ENCODE assay signal across 14 cellular contexts in the genomic region with DNA sequence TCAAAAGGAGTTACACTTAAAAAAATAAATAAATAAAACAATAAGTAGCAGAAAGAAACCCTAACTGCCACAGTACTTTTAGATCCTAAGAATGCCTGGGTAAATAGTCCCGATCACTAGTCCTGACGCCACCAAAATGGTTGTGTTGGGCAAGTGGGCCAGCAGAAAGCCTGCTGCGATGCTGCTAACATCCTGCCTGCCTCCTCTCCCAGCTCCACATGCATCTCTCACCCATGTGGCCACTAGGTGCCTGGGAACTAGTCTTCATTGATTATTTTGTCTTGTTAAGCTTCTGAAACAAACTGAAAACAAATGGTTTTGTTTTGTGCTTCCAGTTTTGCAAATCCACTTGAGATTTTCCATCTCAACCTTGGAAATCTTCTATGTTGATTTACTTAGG. TPM values are rescaled to one million over a fixed set of nuclear protein-coding genes. Genes with fewer than 3 reads are reported as not detected.
DNase-seq lines count a peak whose midpoint lies in the region; ATAC-seq, FAIRE-seq and TF ChIP-seq lines count a peak whose summit lies in the region.
"Had no signal": no experiment of that assay in that cellular context is flagged by ENCODE, and none has a peak within 500 bp of the region (broad histone marks: within the 10 kb centered on the region; RNA-seq: fewer than 3 reads in every experiment).

No MANE protein-coding gene starts in this region.

- POLR2A ChIA-PET in K562 (lab: Yijun Ruan, JAX), result interaction anchor here (1.0 to 1.4 kb wide), 5 partner anchors 11 to 225 kb away, joined by 3 to 4 read pairs (median 3); no protein-coding TSS in a partner anchor

- no peak for TF ChIP-seq CTCF in K562 (IDR thresholded peaks at IDR 0.05 in 2 of 3, conservative IDR thresholded peaks at IDR 0.05 in 1 of 3; ENCODE audit: insufficient read depth in 2 of 3, low read depth in 1 of 3, low read length in 3 of 3)
- no peak for TF ChIP-seq CTCF in smooth muscle cell (IDR thresholded peaks at IDR 0.05; ENCODE audit: borderline replicate concordance, insufficient read depth, poor library complexity, severe bottlenecking)
- no peak for TF ChIP-seq CTCF in sigmoid colon (IDR thresholded peaks at IDR 0.05)

- H3K9me1 ChIP-seq in K562 (ENCODE audit: control insufficient read depth, insufficient read depth, low read length), result no peaks in the 10 kb centered on the region

- H2AFZ ChIP-seq in K562 (ENCODE audit: low read depth, low read length), result peak overlapping the region; percentile 77
- H2AFZ ChIP-seq in smooth muscle cell (ENCODE audit: low read depth), result peak overlapping the region; percentile 39

- TF ChIP-seq EP300 in K562 (IDR thresholded peaks at IDR 0.05; ENCODE audit: low read length) (no peak), sigmoid colon (IDR thresholded peaks at IDR 0.05) (no peak)

- no peaks in the 10 kb centered on the region for H3F3A ChIP-seq in smooth muscle cell (ENCODE audit: low read depth)

- DNase-seq in NCI-H510A treated with DMSO at 0.1 percent for 48 hours (lab: John Stamatoyannopoulos, UW) (peak; percentile 13), NCI-H510A (lab: John Stamatoyannopoulos, UW) (no peak), NCI-H69 (lab: John Stamatoyannopoulos, UW) (peak; percentile 68), K562 (ENCODE audit: extremely low read depth in 1 of 4, low spot score in 3 of 4) (peak in 2 of 4 experiments; percentile 20 to 27), smooth muscle cell (lab: John Stamatoyannopoulos, UW; ENCODE audit: unreplicated experiment) (no peak), small intestine (no peak), sigmoid colon (no peak)
- DNase-seq: MG63, NCI-H1105 had no signal

- no TSS peak for BruUV-seq in K562 (replicated peaks; lab: Mats Ljungman, UMichigan)

- no peak overlapping the region for H3K4me3 ChIP-seq in K562
- no peak overlapping the region for H3K4me3 ChIP-seq in smooth muscle cell
- H3K4me3 ChIP-seq in small intestine (ENCODE audit: low read depth in 1 of 2, low read length in 2 of 2), result no peak overlapping the region
- no peak overlapping the region for H3K4me3 ChIP-seq in sigmoid colon
- H3K4me3 ChIP-seq: BLaER1 treated with 17β-estradiol and CSF1 and Interleukin-3, amounts not matched to agents 10 nM and 100 nM; MG63 had no signal

- H4K20me1 ChIP-seq in K562 (replicated peaks; ENCODE audit: control insufficient read depth, insufficient read depth, low read length) (no peaks in the 10 kb centered on the region), smooth muscle cell (ENCODE audit: low read depth) (no peaks in the 10 kb centered on the region)
- H4K20me1 ChIP-seq: BLaER1 treated with 17β-estradiol and CSF1 and Interleukin-3, amounts not matched to agents 10 nM and 100 nM had no signal

- in situ Hi-C loops in K562 (cut with MboI), result no loop called here

- H3K27ac ChIP-seq in K562 (ENCODE audit: extremely low read depth, low read depth, low read length) (no peak overlapping the region), smooth muscle cell (ENCODE audit: low read depth) (no peak overlapping the region), small intestine (ENCODE audit: low read depth in 1 of 2, low read length in 1 of 2) (no peak overlapping the region), sigmoid colon (no peak overlapping the region)
- H3K27ac ChIP-seq: 22Rv1; BLaER1 treated with 17β-estradiol and CSF1 and Interleukin-3, amounts not matched to agents 10 nM and 100 nM; HL-60 had no signal

- ATAC-seq in K562, result peak; percentile 64
- no peak for ATAC-seq in GM19455 (IDR thresholded peaks at IDR 0.05; ENCODE audit: unreplicated experiment)
- ATAC-seq: Right ventricle myocardium inferior had no signal

- TF ChIP-seq POLR2A in K562 (conservative IDR thresholded peaks at IDR 0.05), result no peak
- TF ChIP-seq POLR2A in sigmoid colon (IDR thresholded peaks at IDR 0.05), result no peak

- H3K9me3 ChIP-seq in K562 (replicated peaks; ENCODE audit: control insufficient read depth, insufficient read depth, low read depth, low read length) (no peaks in the 10 kb centered on the region), smooth muscle cell (replicated peaks; ENCODE audit: low read depth) (no peaks in the 10 kb centered on the region), small intestine (ENCODE audit: control insufficient read depth, low read depth) (no peaks in the 10 kb centered on the region), sigmoid colon (no peaks in the 10 kb centered on the region)
- H3K9me3 ChIP-seq: BLaER1 treated with 17β-estradiol and CSF1 and Interleukin-3, amounts not matched to agents 10 nM and 100 nM; MG63 had no signal

- TF ChIP-seq RAD21 in K562 (CRISPR knock-in tag; conservative IDR thresholded peaks at IDR 0.05 in 1 of 2, IDR thresholded peaks at IDR 0.05 in 1 of 2), result no peak

- H3K79me2 ChIP-seq in K562 (ENCODE audit: control insufficient read depth, insufficient read depth, low read length) (no peaks in the 10 kb centered on the region), smooth muscle cell (ENCODE audit: low read depth) (no peaks in the 10 kb centered on the region)

- H3K36me3 ChIP-seq in K562 (ENCODE audit: control insufficient read depth, insufficient read depth, low read length) (no peaks in the 10 kb centered on the region; the same call in 2 of the 3 replicates), smooth muscle cell (ENCODE audit: low read depth) (no peaks in the 10 kb centered on the region), small intestine (ENCODE audit: control insufficient read depth in 2 of 2, insufficient read depth in 2 of 2, low read length in 2 of 2) (no peaks in the 10 kb centered on the region), sigmoid colon (peaks cover 0 to 19% (median 0%) of the 10 kb centered on the region in 4 donors)
- H3K36me3 ChIP-seq: BLaER1 treated with 17β-estradiol and CSF1 and Interleukin-3, amounts not matched to agents 10 nM and 100 nM; MG63 had no signal

- H3K9ac ChIP-seq in K562 (ENCODE audit: insufficient read depth in 1 of 2, low read depth in 2 of 2, low read length in 2 of 2) (no peak overlapping the region), smooth muscle cell (ENCODE audit: low read depth) (no peak overlapping the region)
- H3K9ac ChIP-seq: BLaER1 treated with 17β-estradiol and CSF1 and Interleukin-3, amounts not matched to agents 10 nM and 100 nM had no signal

- CTCF ChIA-PET in K562 (lab: Yijun Ruan, JAX; ENCODE audit: low intra/inter-chr PET ratio), result no interaction called here

- H3K27me3 ChIP-seq in K562 (ENCODE audit: control insufficient read depth in 2 of 2, insufficient read depth in 2 of 2, low read length in 2 of 2) (no peaks in the 10 kb centered on the region), smooth muscle cell (ENCODE audit: low read depth) (no peaks in the 10 kb centered on the region), small intestine (ENCODE audit: control insufficient read depth in 2 of 2, insufficient read depth in 2 of 2, low read length in 2 of 2) (no peaks in the 10 kb centered on the region), sigmoid colon (no peaks in the 10 kb centered on the region)
- H3K27me3 ChIP-seq: BLaER1 treated with 17β-estradiol and CSF1 and Interleukin-3, amounts not matched to agents 10 nM and 100 nM; MG63 had no signal

- H3K4me1 ChIP-seq in K562 (replicated peaks in 1 of 2; ENCODE audit: control insufficient read depth in 2 of 2, insufficient read depth in 2 of 2, low read length in 2 of 2) (peaks cover 0 to 17% of the 10 kb centered on the region in 2 experiments; a peak in 3 of 5 replicates), smooth muscle cell (ENCODE audit: low read depth) (no peaks in the 10 kb centered on the region), small intestine (ENCODE audit: control insufficient read depth in 2 of 2, insufficient read depth in 1 of 2, low read depth in 1 of 2, low read length in 1 of 2) (no peaks in the 10 kb centered on the region), sigmoid colon (no peaks in the 10 kb centered on the region)
- H3K4me1 ChIP-seq: BLaER1 treated with 17β-estradiol and CSF1 and Interleukin-3, amounts not matched to agents 10 nM and 100 nM had no signal

- peak overlapping the region; percentile 55; the same call in 1 of the 2 replicates for H3K4me2 ChIP-seq in K562 (ENCODE audit: insufficient read depth, low read length)
- no peak overlapping the region for H3K4me2 ChIP-seq in smooth muscle cell
- H3K4me2 ChIP-seq: BLaER1 treated with 17β-estradiol and CSF1 and Interleukin-3, amounts not matched to agents 10 nM and 100 nM had no signal

- 70% methylated on average over 3 of the region's 3 CpGs for WGBS in K562 (ENCODE audit: insufficient coverage, low coverage, missing lambda C conversion rate)
- 71% methylated on average over 3 of the region's 3 CpGs for WGBS in smooth muscle cell (ENCODE audit: low lambda C conversion rate)
- WGBS in small intestine, 3 donors, result 93 to 94% (median 94%) methylated on average over 3 of the region's 3 CpGs
- 96 to 97% methylated on average over 3 of the region's 3 CpGs for WGBS in sigmoid colon, 2 donors

- FAIRE-seq in K562 (lab: Jason Lieb, UNC) (peak; percentile 57), small intestine (lab: Jason Lieb, UNC) (no peak)

- intact Hi-C loops in K562 (cut with micrococcal nuclease) (loop anchor here (5.0 to 10.0 kb wide), 6 partner anchors 139 to 414 kb away; a partner anchor contains a TSS), sigmoid colon (cut with DNase I) (loop anchor here (5.0 to 10.0 kb wide), 2 partner anchors 84 to 421 kb away; no protein-coding TSS in a partner anchor)

RNA-seq across cellular contexts. Expression of a gene that starts 54.4 kb away (rescaled TPM):
- total RNA-seq in K562 (2011; cell fraction: chromatin; rRNA removed; ENCODE audit: low replicate concordance), result 2.6 and 5.9 TPM in 2 replicates
- 3.0 and 4.3 TPM in 2 replicates for total RNA-seq in K562 (2011; cell fraction: nucleolus; rRNA removed)
- total RNA-seq in K562 (2011; cell fraction: nucleoplasm; rRNA removed), result 2.1 and 2.3 TPM in 2 replicates
- total RNA-seq in K562 (2014; rRNA removed), result not detected in 2 replicates
- 0.04 TPM in 1 of 2 replicates, not detected in the other for total RNA-seq in K562 (2014; rRNA removed; fragmentation: Illumina TruSeq; extraction: Trizol)
- total RNA-seq in K562 (2015; rRNA removed; fragmentation: Illumina TruSeq; extraction: Trizol), result 0.04 TPM in 1 of 2 replicates, not detected in the other
- 0.38 and 0.47 TPM in 2 replicates for total RNA-seq in K562 (2021)
- polyA plus RNA-seq in K562 (2011; rRNA removed), result 0.37 and 1.1 TPM in 2 replicates
- polyA plus RNA-seq in K562 (2011; cell fraction: cytosol; rRNA removed), result 0.29 and 1.3 TPM in 2 replicates
- 0.18 and 1.4 TPM in 2 replicates for polyA plus RNA-seq in K562 (2011; cell fraction: nucleus; rRNA removed)
- polyA plus RNA-seq in K562 (2012), result 0.13 and 0.18 TPM in 2 replicates
- 0.06 and 0.12 TPM in 2 replicates for polyA plus RNA-seq in K562 (2014; fragmentation: Illumina TruSeq; extraction: Trizol)
- polyA plus RNA-seq in K562 (2014; fragmentation: Nextera tagmentation; extraction: Ambion mirVana), result under 1 TPM in 1 of 2 experiments, not detected in 1; 0.01 TPM
- polyA plus RNA-seq in K562 (2014; rRNA removed), result 0.01 and 0.03 TPM in 2 replicates
- polyA minus RNA-seq in K562 (2011; rRNA and poly(A)+ RNA removed), result 1.3 and 3.1 TPM in 2 replicates
- 0.76 TPM in 1 of 2 replicates, not detected in the other for polyA minus RNA-seq in K562 (2011; cell fraction: cytosol; rRNA and poly(A)+ RNA removed)
- polyA minus RNA-seq in K562 (2011; cell fraction: nucleus; rRNA and poly(A)+ RNA removed), result 0.89 and 2.3 TPM in 2 replicates
- total RNA-seq in smooth muscle cell, result 5.4 and 5.9 TPM in 2 replicates
- 2.9 and 4.6 TPM in 2 replicates for polyA plus RNA-seq in smooth muscle cell
- polyA plus RNA-seq in small intestine, result 1 to 10 TPM; 1.1 to 2.8 (median 1.1) TPM
- total RNA-seq in sigmoid colon, result 1 to 10 TPM; 4.4 to 8.0 (median 5.0) TPM
- polyA plus RNA-seq in sigmoid colon, result 10 to 100 TPM in 1 of 3 donors, under 1 TPM in 2; 0.46 to 10.0 (median 0.60) TPM

Comparison
In these comparisons a context has a peak if more than half of its experiments do, and no peak if none do; other contexts are left out.
1. DNase-seq: peak in NCI-H510A treated with DMSO at 0.1 percent for 48 hours (single experiment) and NCI-H69 (single experiment); none in NCI-H510A (single experiment), smooth muscle cell (single experiment), small intestine (single experiment) and sigmoid colon (single experiment).